In the genomic region with DNA sequence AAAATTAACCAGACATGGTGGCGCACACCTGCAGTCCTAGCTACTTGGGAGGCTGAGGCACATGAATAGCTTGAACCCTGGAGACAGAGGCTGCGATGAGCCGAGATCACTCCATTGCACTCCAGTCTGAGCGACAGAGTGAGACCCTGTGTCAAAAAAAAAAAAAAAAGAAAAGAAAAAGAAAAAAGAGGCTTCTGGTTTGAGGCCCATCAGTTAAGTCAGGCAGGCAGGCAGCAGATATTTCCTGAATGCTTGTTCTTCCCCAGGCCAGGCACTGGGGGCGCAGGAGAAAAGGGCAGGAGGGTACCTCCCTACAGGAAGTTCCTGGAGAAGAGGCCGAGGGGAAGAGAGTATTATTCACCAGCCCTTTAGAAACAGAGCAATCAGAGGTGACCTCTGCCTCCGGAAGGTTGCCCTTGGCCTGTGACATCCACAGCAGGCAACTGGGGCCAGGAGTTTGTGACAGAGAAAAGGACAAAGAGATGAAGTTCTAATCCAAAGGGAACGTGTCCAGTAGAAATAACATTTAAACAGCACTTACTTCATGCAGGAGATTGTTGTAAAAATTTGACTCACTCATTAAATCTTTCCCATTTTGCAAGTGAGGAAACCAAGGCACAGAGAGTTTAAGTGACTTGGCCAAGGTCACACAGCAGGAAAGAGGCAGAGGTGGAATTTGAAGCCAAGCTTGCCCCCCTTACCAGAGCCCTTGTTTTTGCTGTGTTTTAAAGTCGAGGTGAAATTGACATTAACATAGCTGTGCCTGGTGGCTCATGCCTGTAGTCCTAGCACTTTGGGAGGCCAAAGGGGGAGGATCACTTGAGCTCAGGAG, we compare ENCODE assay signal across 6 cellular contexts. TPM values are rescaled to one million over a fixed set of nuclear protein-coding genes. Genes with fewer than 3 reads are reported as not detected.
A peak's percentile ranks its signal among the peaks of the same experiment; 100 is the strongest.
DNase-seq lines count a peak whose midpoint lies in the region; ATAC-seq, FAIRE-seq and TF ChIP-seq lines count a peak whose summit lies in the region.

No MANE protein-coding gene starts in this region.

- peaks cover 5% of the 10 kb centered on the region for H3K4me1 Mint-ChIP-seq in nephron

- H3K27me3 ChIP-seq in ascending aorta: no peaks in the 10 kb centered on the region

- FAIRE-seq in HTR-8/SVneo (lab: Jason Lieb, UNC): peak; percentile 9

- H3K9me3 Mint-ChIP-seq in nephron: no peaks in the 10 kb centered on the region

- H3K4me3 Mint-ChIP-seq in nephron: no peak overlapping the region

- ATAC-seq in HG03280 (IDR thresholded peaks at IDR 0.05; ENCODE audit: unreplicated experiment): no peak

- H3K27ac ChIP-seq in ascending aorta: peak overlapping the region in 1 of 2 donors; percentile 24

- intact Hi-C loops in ascending aorta (cut with DNase I): no loop called here

- peaks cover 10% of the 10 kb centered on the region for H3K27me3 Mint-ChIP-seq in nephron (ENCODE audit: low read depth)

- no peaks in the 10 kb centered on the region for H3K4me1 ChIP-seq in ascending aorta

- H3K36me3 ChIP-seq in ascending aorta: no peaks in the 10 kb centered on the region

- H3K36me3 Mint-ChIP-seq in nephron (ENCODE audit: low read depth): no peaks in the 10 kb centered on the region

- H3K27ac Mint-ChIP-seq in nephron: peak overlapping the region; percentile 72 to 87 (median 83)

- peak; percentile 21 to 47 (median 36) for TF ChIP-seq CTCF in ascending aorta (IDR thresholded peaks at IDR 0.05)
- peak; percentile 27 to 55 (median 48) for TF ChIP-seq CTCF in nephron (IDR thresholded peaks at IDR 0.05; ENCODE audit: unreplicated experiment in 3 of 3)

- DNase-seq in AG08395 (ENCODE audit: low spot score): peak; percentile 54
- peak; percentile 70 for DNase-seq in HTR-8/SVneo (ENCODE audit: insufficient read length, low spot score)
- DNase-seq in ascending aorta (ENCODE audit: low spot score in 2 of 2): no peak
- no peak for DNase-seq in DMS79 treated with DMSO at 0.1 percent for 48 hours (lab: John Stamatoyannopoulos, UW)

- H3K9me3 ChIP-seq in ascending aorta: no peaks in the 10 kb centered on the region

- no peak overlapping the region for H3K4me3 ChIP-seq in ascending aorta

RNA-seq across cellular contexts. Expression of gene RLN3, which starts 4.3 kb away (rescaled TPM):
- not detected for total RNA-seq in ascending aorta

RNA-seq across cellular contexts. Expression of gene IL27RA, which starts 7.9 kb away (rescaled TPM):
- 4.2 TPM for total RNA-seq in ascending aorta

RNA-seq across cellular contexts. Expression of gene RFX1, which starts 17.5 kb away (rescaled TPM):
- total RNA-seq in ascending aorta: 3.3 TPM

RNA-seq across cellular contexts. Expression of gene PALM3, which starts 38.3 kb away (rescaled TPM):
- 1.7 TPM for total RNA-seq in ascending aorta

RNA-seq across cellular contexts. Expression of gene MISP3, which starts 49.0 kb away (rescaled TPM):
- total RNA-seq in ascending aorta: 6.0 TPM

Comparison
In these comparisons a context has a peak if more than half of its experiments do, and no peak if none do; other contexts are left out.
1. DNase-seq: peak in AG08395 (single experiment) and HTR-8/SVneo (single experiment); none in ascending aorta (0 of 2) and DMS79 treated with DMSO at 0.1 percent for 48 hours (single experiment).